ENCODE assay signal across 1 cellular context in genomic region chr2:216659301-216659700, GRCh38.
TF ChIP-seq lines count a peak whose summit lies in the region.

No MANE protein-coding gene starts in this region.

TF ChIP-seq in IMR-90, 13 proteins besides CTCF, POLR2A, EP300 and RAD21:
- TF ChIP-seq USF2 (IDR thresholded peaks at IDR 0.05; ENCODE audit: low read depth, low read length): no peak
- TF ChIP-seq NFE2L2 (IDR thresholded peaks at IDR 0.05; ENCODE audit: low read depth, low read length): no peak
- no peak for TF ChIP-seq BHLHE40 (IDR thresholded peaks at IDR 0.05; ENCODE audit: low read depth, low read length)
- no peak for TF ChIP-seq CEBPB (IDR thresholded peaks at IDR 0.05; ENCODE audit: low read depth, low read length)
- TF ChIP-seq MAZ (IDR thresholded peaks at IDR 0.05; ENCODE audit: borderline replicate concordance, low read depth, low read length): no peak
- TF ChIP-seq MAFK (IDR thresholded peaks at IDR 0.05; ENCODE audit: low read depth, low read length): no peak
- TF ChIP-seq CHD1 (IDR thresholded peaks at IDR 0.05; ENCODE audit: low read depth, low read length): no peak
- no peak for TF ChIP-seq RFX5 (IDR thresholded peaks at IDR 0.05; ENCODE audit: low read depth, low read length)
- TF ChIP-seq MXI1 (IDR thresholded peaks at IDR 0.05; ENCODE audit: borderline replicate concordance, low read depth, low read length): no peak
- no peak for TF ChIP-seq ELK1 (IDR thresholded peaks at IDR 0.05; ENCODE audit: borderline replicate concordance, low read depth, low read length)
- TF ChIP-seq FOS (IDR thresholded peaks at IDR 0.05; ENCODE audit: low read depth, low read length): no peak
- no peak for TF ChIP-seq RCOR1 (IDR thresholded peaks at IDR 0.05; ENCODE audit: insufficient replicate concordance, low read length)
